In genomic region chr2:210502997-210503621, GRCh38 we compare ENCODE assay signal across 8 cellular contexts. TPM values are rescaled to one million over a fixed set of nuclear protein-coding genes. Genes with fewer than 3 reads are reported as not detected.
A peak's percentile ranks its signal among the peaks of the same experiment; 100 is the strongest.
DNase-seq lines count a peak whose midpoint lies in the region; ATAC-seq and TF ChIP-seq lines count a peak whose summit lies in the region.

No MANE protein-coding gene starts in this region.

- H3K9ac ChIP-seq in mucosa of stomach (ENCODE audit: low read length), result peak overlapping the region; percentile 54

- no peaks in the 10 kb centered on the region for H3K9me3 ChIP-seq in mucosa of stomach (ENCODE audit: control insufficient read depth, low read length)
- H3K9me3 ChIP-seq in testis, result no peaks in the 10 kb centered on the region

- H3K36me3 ChIP-seq in ACC112 (ENCODE audit: insufficient read depth, low read length) (no peaks in the 10 kb centered on the region), mucosa of stomach (ENCODE audit: control insufficient read depth, insufficient read depth, low read length) (no peaks in the 10 kb centered on the region), testis (ENCODE audit: low read depth, missing control alignments) (no peaks in the 10 kb centered on the region)

- H3K4me1 ChIP-seq in ACC112 (ENCODE audit: control insufficient read depth, insufficient read depth, low read length, unreplicated experiment) (no peaks in the 10 kb centered on the region), mucosa of stomach (ENCODE audit: control insufficient read depth, insufficient read depth, low read length) (no peaks in the 10 kb centered on the region), testis (no peaks in the 10 kb centered on the region)

- DNase-seq in GM10266 (ENCODE audit: extremely low spot score) (peak; percentile 25), NCI-H1092 treated with DMSO at 0.1 percent for 48 hours (lab: John Stamatoyannopoulos, UW) (peak; percentile 50), UCSD-AML1 (lab: John Stamatoyannopoulos, UW; ENCODE audit: unreplicated experiment) (peak; percentile 10), epithelial cell of esophagus (ENCODE audit: low read depth) (peak; percentile 46), testis (peak; percentile 47)

- intact Hi-C loops in testis (cut with DNase I; ENCODE audit: low total_unique reads), result no loop called here

- 19 to 35% methylated on average over 7 of the region's 7 CpGs for WGBS in testis, 2 donors

- H2AFZ ChIP-seq in ACC112 (ENCODE audit: low read length, unreplicated experiment), result peak overlapping the region; percentile 44

- ATAC-seq in HG02588 (IDR thresholded peaks at IDR 0.05; ENCODE audit: unreplicated experiment), result peak; percentile 91

- TF ChIP-seq POLR2A in testis (IDR thresholded peaks at IDR 0.05), result no peak

- no peaks in the 10 kb centered on the region for H3K79me2 ChIP-seq in ACC112 (ENCODE audit: control insufficient read depth, insufficient read depth, low read length, unreplicated experiment)

- H3K4me3 ChIP-seq in ACC112 (ENCODE audit: low read depth, low read length) (peak overlapping the region; percentile 57), epithelial cell of esophagus (ENCODE audit: low read length) (peak overlapping the region; percentile 22), mucosa of stomach (ENCODE audit: low read length) (no peak overlapping the region), testis (no peak overlapping the region)

- H3K27me3 ChIP-seq in ACC112 (ENCODE audit: insufficient read depth, low read length), result peaks cover 6% of the 10 kb centered on the region; the same call in 1 of the 2 replicates
- no peaks in the 10 kb centered on the region for H3K27me3 ChIP-seq in mucosa of stomach (ENCODE audit: control insufficient read depth, insufficient read depth, low read length)
- H3K27me3 ChIP-seq in testis, result no peaks in the 10 kb centered on the region

- no peak overlapping the region for H3K27ac ChIP-seq in ACC112 (ENCODE audit: low read depth, low read length)
- H3K27ac ChIP-seq in testis, result no peak overlapping the region

- TF ChIP-seq CTCF in GM10266 (IDR thresholded peaks at IDR 0.05; ENCODE audit: control insufficient read depth, insufficient read depth, low read depth, missing control alignments) (peak; percentile 90), epithelial cell of esophagus (IDR thresholded peaks at IDR 0.05; ENCODE audit: insufficient read depth, low read depth, low read length, missing control alignments) (peak; percentile 87), testis (IDR thresholded peaks at IDR 0.05) (peak; percentile 56 to 91 (median 80))

RNA-seq across cellular contexts. Expression of gene LANCL1, which starts 26.6 kb away (rescaled TPM):
- total RNA-seq in testis, result 10 to 100 TPM; 55.6 to 59.5 TPM
- 126 TPM for polyA plus RNA-seq in testis (ENCODE audit: insufficient read depth, low read depth, low replicate concordance)

RNA-seq across cellular contexts. Expression of gene CPS1, which starts 53.3 kb away (rescaled TPM):
- 10 to 100 TPM; 17.2 to 22.5 TPM for total RNA-seq in testis
- 21.6 TPM for polyA plus RNA-seq in testis (ENCODE audit: insufficient read depth, low read depth, low replicate concordance)

Comparison
In these comparisons a context has a peak if more than half of its experiments do, and no peak if none do; other contexts are left out.
1. H3K4me3 ChIP-seq: peak in ACC112 (single experiment) and epithelial cell of esophagus (single experiment); none in mucosa of stomach (single experiment) and testis (0 of 2).
2. Peak in every context shown above with its lines, with median percentiles within 50 percentile points of each other: DNase-seq and CTCF ChIP-seq.